In genomic region chr14:57390037-57390805, GRCh38 we compare ENCODE assay signal across 8 cellular contexts.
A peak's percentile ranks its signal among the peaks of the same experiment; 100 is the strongest.
DNase-seq lines count a peak whose midpoint lies in the region; ATAC-seq, FAIRE-seq and TF ChIP-seq lines count a peak whose summit lies in the region.

Gene NAA30, plus strand, starts transcription at chr14:57390586. Its CDS starts 372 bp downstream, at chr14:57390958.

- peaks cover 15% of the 10 kb centered on the region for H3K4me1 ChIP-seq in HUES6 (ENCODE audit: control insufficient read depth, insufficient read depth, low read length)
- peaks cover 34% of the 10 kb centered on the region for H3K4me1 ChIP-seq in OCI-LY1 (ENCODE audit: insufficient read depth, low read length, severe bottlenecking)

- H4K20me1 ChIP-seq in OCI-LY1 (ENCODE audit: insufficient read depth, low read length): no peaks in the 10 kb centered on the region

- peak within 1 kb of the TSS; percentile 83 for H3K4me3 ChIP-seq in HUES6 (ENCODE audit: low read depth, low read length)
- peak within 1 kb of the TSS; percentile 76 for H3K4me3 ChIP-seq in OCI-LY1 (ENCODE audit: low read depth, low read length, poor library complexity, severe bottlenecking)

- peak within 1 kb of the TSS; percentile 90 for H3K9ac ChIP-seq in HUES6 (ENCODE audit: low read length)
- H3K9ac ChIP-seq in OCI-LY1 (ENCODE audit: low read length): peak within 1 kb of the TSS; percentile 83

- peaks cover 4% of the 10 kb centered on the region; the same call in 1 of the 2 replicates for H3K36me3 ChIP-seq in HUES6 (ENCODE audit: control insufficient read depth, insufficient read depth, low read length)
- no peaks in the 10 kb centered on the region for H3K36me3 ChIP-seq in OCI-LY1 (ENCODE audit: insufficient read depth, low read length)

- TF ChIP-seq CTCF in D721Med (IDR thresholded peaks at IDR 0.05; ENCODE audit: insufficient read depth, missing control alignments): no peak
- TF ChIP-seq CTCF in OCI-LY1 (IDR thresholded peaks at IDR 0.05; ENCODE audit: low read length): no peak

- H3K9me3 ChIP-seq in HUES6 (ENCODE audit: control insufficient read depth, insufficient read depth, low read depth, low read length) (no peaks in the 10 kb centered on the region), OCI-LY1 (ENCODE audit: low read length) (no peaks in the 10 kb centered on the region)

- peaks cover 31% of the 10 kb centered on the region for H3K79me2 ChIP-seq in OCI-LY1 (ENCODE audit: insufficient read depth, low read length)

- no peaks in the 10 kb centered on the region for H3K9me2 ChIP-seq in OCI-LY1 (ENCODE audit: low read depth, low read length)

- H3K27me3 ChIP-seq in HUES6 (ENCODE audit: control insufficient read depth, insufficient read depth, low read length): no peaks in the 10 kb centered on the region
- no peaks in the 10 kb centered on the region for H3K27me3 ChIP-seq in OCI-LY1 (ENCODE audit: insufficient read depth, low read length)

- no peaks in the 10 kb centered on the region for H3F3A ChIP-seq in OCI-LY1 (ENCODE audit: insufficient read depth, low read length)

- ATAC-seq in GM21447 (IDR thresholded peaks at IDR 0.05; ENCODE audit: unreplicated experiment): peak; percentile 88

- FAIRE-seq in D721Med (lab: Jason Lieb, UNC): no peak

- peak within 1 kb of the TSS; percentile 92 for H2AFZ ChIP-seq in OCI-LY1 (ENCODE audit: low read length)

- DNase-seq in D721Med (ENCODE audit: insufficient read length, low spot score): peak; percentile 48
- peak; percentile 95 for DNase-seq in activated CD8-positive, alpha-beta memory T cell treated with anti-CD3 and anti-CD28 coated beads, Interleukin-2, amount 50 U/mL, for 4 hours
- DNase-seq in epidermal melanocyte (ENCODE audit: insufficient read length, low spot score): peak; percentile 81
- DNase-seq in middle frontal gyrus (ENCODE audit: extremely low spot score, low spot score): peak; percentile 73
- peak; percentile 84 to 87 for DNase-seq in stimulated activated CD8-positive, alpha-beta memory T cell treated with anti-CD3 and anti-CD28 coated beads, Interleukin-2, amount 100 ng/mL, for 1 hour (ENCODE audit: low read depth in 2 of 2)

- peak within 1 kb of the TSS; percentile 89 for H3K4me2 ChIP-seq in OCI-LY1 (ENCODE audit: low read length)

- H3K27ac ChIP-seq in HUES6 (ENCODE audit: low read depth, low read length) (peak within 1 kb of the TSS; percentile 81; the same call in 1 of the 2 replicates), OCI-LY1 (ENCODE audit: low read depth, low read length, poor library complexity, severe bottlenecking) (peak within 1 kb of the TSS; percentile 45)

Comparison
In these comparisons a context has a peak if more than half of its experiments do, and no peak if none do; other contexts are left out.
1. Peak in every context shown above with its lines: DNase-seq, ATAC-seq, H3K4me3 ChIP-seq and H3K27ac ChIP-seq.